In genomic region chrX:2697741-2698294, GRCh38 we compare ENCODE assay signal across 7 cellular contexts. TPM values are rescaled to one million over a fixed set of nuclear protein-coding genes. Genes with fewer than 3 reads are reported as not detected.
A peak's percentile ranks its signal among the peaks of the same experiment; 100 is the strongest.
DNase-seq lines count a peak whose midpoint lies in the region; ATAC-seq and TF ChIP-seq lines count a peak whose summit lies in the region.

No MANE protein-coding gene starts in this region.

- H3K27ac ChIP-seq in endodermal cell (ENCODE audit: low read depth, low read length) = no peak overlapping the region

- H3K4me1 Mint-ChIP-seq in IgD-negative memory B cell (peaks cover 36 to 77% (median 71%) of the 10 kb centered on the region in 3 donors), endothelial cell (ENCODE audit: unreplicated experiment) (peaks cover 75% of the 10 kb centered on the region), endodermal cell (peaks cover 24% of the 10 kb centered on the region)
- H3K4me1 Mint-ChIP-seq in stimulated activated naive B cell treated with anti-CD40 and anti-IgM and Interleukin-4, amounts not matched to agents 10 μg/mL and 1 μg/mL and 100 μg/mL, for 72 hours = peaks cover 73 to 100% of the 10 kb centered on the region in 2 donors

- ATAC-seq in GM19438 (IDR thresholded peaks at IDR 0.05; ENCODE audit: low read depth, unreplicated experiment) (peak; percentile 27), GM19328 (IDR thresholded peaks at IDR 0.05; ENCODE audit: unreplicated experiment) (no peak)
- no peak for ATAC-seq in stimulated activated naive B cell treated with anti-CD40 and anti-IgM and Interleukin-4, amounts not matched to agents 10 μg/mL and 1 μg/mL and 100 μg/mL, for 72 hours (replicated peaks)

- 94 to 96% methylated on average over 5 to 9 of the region's 9 CpGs for WGBS in endodermal cell (ENCODE audit: insufficient coverage in 1 of 2, insufficient read length in 1 of 2), 2 experiments

- no peaks in the 10 kb centered on the region for H3K4me1 ChIP-seq in endodermal cell (ENCODE audit: control insufficient read depth, insufficient read depth, low read length)

- no peaks in the 10 kb centered on the region for H3K27me3 Mint-ChIP-seq in IgD-negative memory B cell
- peaks cover 20% of the 10 kb centered on the region for H3K27me3 Mint-ChIP-seq in endothelial cell (ENCODE audit: unreplicated experiment)
- H3K27me3 Mint-ChIP-seq in stimulated activated naive B cell treated with anti-CD40 and anti-IgM and Interleukin-4, amounts not matched to agents 10 μg/mL and 1 μg/mL and 100 μg/mL, for 72 hours = no peaks in the 10 kb centered on the region
- peaks cover 17% of the 10 kb centered on the region for H3K27me3 Mint-ChIP-seq in endodermal cell (ENCODE audit: insufficient read depth)

- H3K27me3 ChIP-seq in endodermal cell (ENCODE audit: control insufficient read depth, insufficient read depth, low read length, poor library complexity, severe bottlenecking) = peaks cover 15% of the 10 kb centered on the region

- no peak overlapping the region for H3K9ac ChIP-seq in endodermal cell (ENCODE audit: extremely low read depth, low read length, poor library complexity, severe bottlenecking)

- no peaks in the 10 kb centered on the region for H3K9me3 ChIP-seq in endodermal cell (ENCODE audit: control insufficient read depth, low read length)

- no peak overlapping the region for H3K4me3 ChIP-seq in endodermal cell (ENCODE audit: low read length)

- TF ChIP-seq CTCF in endothelial cell (IDR thresholded peaks at IDR 0.05; ENCODE audit: unreplicated experiment) = no peak
- no peak for TF ChIP-seq CTCF in endodermal cell (conservative IDR thresholded peaks at IDR 0.05)

- H3K36me3 ChIP-seq in endodermal cell (ENCODE audit: control insufficient read depth, insufficient read depth, low read length) = peaks cover 32% of the 10 kb centered on the region

- peaks cover 1% of the 10 kb centered on the region for H3K36me3 Mint-ChIP-seq in IgD-negative memory B cell
- peaks cover 55% of the 10 kb centered on the region for H3K36me3 Mint-ChIP-seq in endothelial cell (ENCODE audit: low read depth, unreplicated experiment)
- peaks cover 15 to 33% of the 10 kb centered on the region in 2 donors for H3K36me3 Mint-ChIP-seq in stimulated activated naive B cell treated with anti-CD40 and anti-IgM and Interleukin-4, amounts not matched to agents 10 μg/mL and 1 μg/mL and 100 μg/mL, for 72 hours
- peaks cover 63% of the 10 kb centered on the region for H3K36me3 Mint-ChIP-seq in endodermal cell (ENCODE audit: low read depth)

- H3K9me3 Mint-ChIP-seq in IgD-negative memory B cell = peaks cover 0 to 4% (median 0%) of the 10 kb centered on the region in 3 donors
- no peaks in the 10 kb centered on the region for H3K9me3 Mint-ChIP-seq in endothelial cell (ENCODE audit: unreplicated experiment)
- H3K9me3 Mint-ChIP-seq in stimulated activated naive B cell treated with anti-CD40 and anti-IgM and Interleukin-4, amounts not matched to agents 10 μg/mL and 1 μg/mL and 100 μg/mL, for 72 hours = peaks cover 7 to 11% of the 10 kb centered on the region in 2 donors
- H3K9me3 Mint-ChIP-seq in endodermal cell = no peaks in the 10 kb centered on the region

- H3K27ac Mint-ChIP-seq in IgD-negative memory B cell (peak overlapping the region; percentile 40 to 94 (median 73)), endothelial cell (ENCODE audit: unreplicated experiment) (peak overlapping the region; percentile 83), endodermal cell (no peak overlapping the region)
- H3K27ac Mint-ChIP-seq in stimulated activated naive B cell treated with anti-CD40 and anti-IgM and Interleukin-4, amounts not matched to agents 10 μg/mL and 1 μg/mL and 100 μg/mL, for 72 hours = no peak overlapping the region

- H3K4me3 Mint-ChIP-seq in IgD-negative memory B cell (peak overlapping the region; percentile 62 to 84 (median 76)), endothelial cell (ENCODE audit: unreplicated experiment) (peak overlapping the region; percentile 35), endodermal cell (no peak overlapping the region)
- peak overlapping the region; percentile 7 to 62 for H3K4me3 Mint-ChIP-seq in stimulated activated naive B cell treated with anti-CD40 and anti-IgM and Interleukin-4, amounts not matched to agents 10 μg/mL and 1 μg/mL and 100 μg/mL, for 72 hours

- no peak for DNase-seq in endothelial cell (ENCODE audit: low spot score)
- DNase-seq in stimulated activated naive B cell treated with anti-CD40 and anti-IgM and Interleukin-4, amounts not matched to agents 10 μg/mL and 1 μg/mL and 100 μg/mL, for 72 hours = no peak
- no peak for DNase-seq in SKM-1 (lab: John Stamatoyannopoulos, UW; ENCODE audit: unreplicated experiment)
- no peak for DNase-seq in endodermal cell

RNA-seq across cellular contexts. Expression of gene CD99, which starts 6.7 kb away (rescaled TPM):
- 278 TPM for polyA plus RNA-seq in IgD-negative memory B cell
- total RNA-seq in endothelial cell (ENCODE audit: unreplicated experiment) = 714 TPM
- 100 to 1,000 TPM; 314 to 397 TPM for total RNA-seq in endodermal cell
- 226 TPM for polyA plus RNA-seq in endodermal cell (2013, experiment 1 of 2)
- 207 TPM for polyA plus RNA-seq in endodermal cell (2013, experiment 2 of 2)

RNA-seq across cellular contexts. Expression of gene XG, which starts 54.0 kb away (rescaled TPM):
- polyA plus RNA-seq in IgD-negative memory B cell = not detected
- total RNA-seq in endothelial cell (ENCODE audit: unreplicated experiment) (0.18 TPM), endodermal cell (1 to 10 TPM; 1.1 to 1.3 TPM)
- not detected for polyA plus RNA-seq in endodermal cell (2013, experiment 1 of 2)
- not detected for polyA plus RNA-seq in endodermal cell (2013, experiment 2 of 2)

Comparison
In these comparisons a context has a peak if more than half of its experiments do, and no peak if none do; other contexts are left out.
1. H3K27ac Mint-ChIP-seq: peak in IgD-negative memory B cell (3 of 3) and endothelial cell (single experiment); none in stimulated activated naive B cell treated with anti-CD40 and anti-IgM and Interleukin-4, amounts not matched to agents 10 μg/mL and 1 μg/mL and 100 μg/mL, for 72 hours (single experiment) and endodermal cell (single experiment).